ENCODE assay signal across 8 cellular contexts in the genomic region with DNA sequence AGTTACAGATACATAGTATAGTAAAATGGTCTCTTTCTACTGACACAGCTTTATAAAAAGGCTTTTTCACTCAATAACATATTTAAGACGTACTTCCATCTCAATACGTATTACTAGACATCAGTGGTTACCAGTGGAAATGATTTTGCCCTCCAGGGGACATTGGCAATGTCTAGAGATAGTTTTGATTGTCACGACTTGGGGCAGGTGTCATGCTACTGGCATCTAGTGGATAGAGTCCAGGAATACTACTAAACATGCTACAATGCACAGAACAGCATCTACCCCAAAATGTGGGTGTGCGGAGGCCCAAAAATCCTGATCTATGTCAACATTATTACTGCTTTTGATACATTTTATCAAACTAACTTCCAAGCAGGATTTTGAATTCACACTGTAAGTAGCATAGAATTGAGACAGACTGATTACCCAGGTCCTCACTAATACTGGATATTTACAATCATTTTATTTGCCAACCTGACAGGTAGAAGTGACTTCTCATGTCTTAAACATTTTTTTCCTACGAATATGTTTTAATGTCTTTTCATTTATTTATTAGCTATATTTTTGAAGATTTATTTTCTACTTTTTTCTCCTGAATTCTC. TPM values are rescaled to one million over a fixed set of nuclear protein-coding genes. Genes with fewer than 3 reads are reported as not detected.
DNase-seq lines count a peak whose midpoint lies in the region; ATAC-seq and TF ChIP-seq lines count a peak whose summit lies in the region.

No MANE protein-coding gene starts in this region.

- peak; percentile 34; the same call in 1 of the 2 replicates for TF ChIP-seq CTCF in GM12874 (IDR thresholded peaks at IDR 0.05; ENCODE audit: insufficient read depth, low read depth, low read length)
- TF ChIP-seq CTCF in astrocyte of the spinal cord (IDR thresholded peaks at IDR 0.05; ENCODE audit: low read depth, low read length) = peak; percentile 57
- peak; percentile 44 for TF ChIP-seq CTCF in neural progenitor cell (IDR thresholded peaks at IDR 0.05)

- H3K27me3 ChIP-seq in neural progenitor cell = no peaks in the 10 kb centered on the region

- H3F3A ChIP-seq in neural progenitor cell (ENCODE audit: low read depth) = no peaks in the 10 kb centered on the region

- ATAC-seq in GM18517 (IDR thresholded peaks at IDR 0.05; ENCODE audit: unreplicated experiment) = no peak
- no peak for ATAC-seq in HG03460 (IDR thresholded peaks at IDR 0.05; ENCODE audit: unreplicated experiment)

- H3K36me3 ChIP-seq in neural progenitor cell = no peaks in the 10 kb centered on the region

- H3K9me3 Mint-ChIP-seq in neural progenitor cell = no peaks in the 10 kb centered on the region

- no peak overlapping the region for H3K4me2 ChIP-seq in neural progenitor cell

- H2AFZ ChIP-seq in neural progenitor cell (replicated peaks) = no peak overlapping the region

- no peaks in the 10 kb centered on the region for H3K36me3 Mint-ChIP-seq in neural progenitor cell

- in situ Hi-C loops in astrocyte of the spinal cord (cut with HindIII; ENCODE audit: low sequenced_read_pairs) = no loop called here

- no peaks in the 10 kb centered on the region for H3K79me2 ChIP-seq in neural progenitor cell (ENCODE audit: low read depth)

- no peak overlapping the region for H3K4me3 ChIP-seq in astrocyte of the spinal cord (ENCODE audit: low read depth, low read length)
- H3K4me3 ChIP-seq in neural progenitor cell = no peak overlapping the region

- no peaks in the 10 kb centered on the region for H3K9me3 ChIP-seq in neural progenitor cell (ENCODE audit: low read depth)

- no peaks in the 10 kb centered on the region for H3K4me1 ChIP-seq in neural progenitor cell

- no peaks in the 10 kb centered on the region for H4K20me1 ChIP-seq in neural progenitor cell (ENCODE audit: low read depth)

- H3K27me3 Mint-ChIP-seq in neural progenitor cell (ENCODE audit: insufficient read depth, low read depth) = no peaks in the 10 kb centered on the region

- H3K9ac ChIP-seq in neural progenitor cell = no peak overlapping the region

- H3K4me1 Mint-ChIP-seq in neural progenitor cell = no peaks in the 10 kb centered on the region

- no peak overlapping the region for H3K4me3 Mint-ChIP-seq in neural progenitor cell

- DNase-seq in NCI-H1417 treated with DMSO at 0.1 percent for 48 hours (lab: John Stamatoyannopoulos, UW) (peak; percentile 19), astrocyte of the spinal cord (ENCODE audit: low read depth, low spot score) (peak; percentile 50), neural progenitor cell (ENCODE audit: low spot score) (peak; percentile 26), NCI-H187 treated with DMSO at 0.1 percent for 48 hours (lab: John Stamatoyannopoulos, UW) (no peak), ecto neural progenitor cell (ENCODE audit: low spot score) (no peak)

- no peak overlapping the region for H3K27ac ChIP-seq in neural progenitor cell

- no peak overlapping the region for H3K27ac Mint-ChIP-seq in neural progenitor cell

RNA-seq across cellular contexts. Expression of gene HGF, which starts 53.8 kb away (rescaled TPM):
- 0.09 and 0.22 TPM in 2 replicates for total RNA-seq in neural progenitor cell (ENCODE audit: low replicate concordance)

Comparison
In these comparisons a context has a peak if more than half of its experiments do, and no peak if none do; other contexts are left out.
1. DNase-seq: peak in NCI-H1417 treated with DMSO at 0.1 percent for 48 hours (single experiment), astrocyte of the spinal cord (single experiment) and neural progenitor cell (single experiment); none in NCI-H187 treated with DMSO at 0.1 percent for 48 hours (single experiment) and ecto neural progenitor cell (single experiment).
2. Peak in every context shown above with its lines, with median percentiles within 50 percentile points of each other: CTCF ChIP-seq.